ENCODE assay signal across 1 cellular context in genomic region chr6:143697401-143697800, GRCh38.
TF ChIP-seq lines count a peak whose summit lies in the region.

No MANE protein-coding gene starts in this region.

TF ChIP-seq in WTC11, 78 proteins besides CTCF, POLR2A, EP300 and RAD21 (continued from another document):
- TF ChIP-seq ZNF281 (CRISPR knock-in tag; IDR thresholded peaks at IDR 0.05) (no peak), HMGXB4 (CRISPR knock-in tag; IDR thresholded peaks at IDR 0.05) (no peak), CREB1 (CRISPR knock-in tag; IDR thresholded peaks at IDR 0.05) (no peak), CBFB (CRISPR knock-in tag; IDR thresholded peaks at IDR 0.05; ENCODE audit: low read depth) (no peak), SOX15 (CRISPR knock-in tag; IDR thresholded peaks at IDR 0.05) (no peak), ERG (CRISPR knock-in tag; IDR thresholded peaks at IDR 0.05) (no peak), ZNF416 (CRISPR knock-in tag; IDR thresholded peaks at IDR 0.05) (no peak), FOXJ3 (CRISPR knock-in tag; IDR thresholded peaks at IDR 0.05; ENCODE audit: borderline replicate concordance) (no peak), E2F1 (CRISPR knock-in tag; IDR thresholded peaks at IDR 0.05) (no peak), SP1 (CRISPR knock-in tag; conservative IDR thresholded peaks at IDR 0.05) (no peak)
